ENCODE assay signal across 19 cellular contexts in the genomic region with DNA sequence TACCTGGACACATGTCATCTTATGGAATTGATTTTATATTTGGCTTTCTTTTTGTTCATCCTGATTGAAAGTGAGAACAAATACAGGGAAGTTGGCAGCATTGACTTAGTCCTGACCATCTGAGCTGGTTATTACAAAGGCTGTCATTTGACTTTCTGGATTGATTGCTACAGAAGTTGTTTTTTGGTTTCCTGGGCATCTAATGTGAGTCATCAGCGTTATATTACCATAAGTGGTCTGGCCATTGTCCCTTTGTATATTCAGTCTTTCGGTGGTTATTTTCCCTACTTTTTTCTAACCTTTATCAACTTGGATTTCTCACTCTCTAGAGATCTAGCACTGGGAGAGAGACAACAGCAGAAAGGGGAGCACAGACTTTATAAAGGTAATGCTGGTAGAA.
"Had no signal": no experiment of that assay in that cellular context is flagged by ENCODE, and none has a peak within 500 bp of the region (broad histone marks: within the 10 kb centered on the region; RNA-seq: fewer than 3 reads in every experiment).

No MANE protein-coding gene starts in this region.

- H3K27me3 ChIP-seq: neutrophil, pancreas, upper lobe of left lung had no signal

- H3K4me1 ChIP-seq: lower lobe of right lung, pancreas, upper lobe of left lung had no signal

- H3K4me2 ChIP-seq: smooth muscle cell had no signal

- H3K27ac ChIP-seq: lower lobe of right lung, neutrophil, pancreas, thoracic aorta, upper lobe of left lung had no signal

- H3K36me3 ChIP-seq: lower lobe of right lung, neutrophil, pancreas, thoracic aorta, upper lobe of left lung had no signal

- H3K9me3 ChIP-seq: lower lobe of right lung, neutrophil, pancreas, thoracic aorta, upper lobe of left lung had no signal

- DNase-seq: activated CD4-positive, alpha-beta T cell treated with anti-CD3 and anti-CD28 coated beads, Interleukin-2, amount 10 ng/mL, durations not matched to agents 7 days and 5 days; activated CD8-positive, alpha-beta memory T cell treated with anti-CD3 and anti-CD28 coated beads, Interleukin-2, amount 50 U/mL, for 4 hours; activated effector memory CD4-positive, alpha-beta T cell treated with anti-CD3 and anti-CD28 coated beads, Interleukin-2, amount 50 U/mL, for 16 hours; activated naive CD4-positive, alpha-beta T cell treated with anti-CD3 and anti-CD28 coated beads, Interleukin-2, amount 50 U/mL, for 16 hours; activated T-cell treated with anti-CD3 and anti-CD28 coated beads, Interleukin-2, amount 50 U/mL, for 4 hours; aorta; cerebellar nuclear complex; cortex of kidney; erythroblast; lower lobe of right lung; pancreas; stimulated activated CD4-positive, alpha-beta T cell treated with anti-CD3 and anti-CD28 coated beads, Interleukin-4, amount 100 ng/mL, for 24 hours; upper lobe of left lung had no signal

- H3K4me3 ChIP-seq: lower lobe of right lung, pancreas, smooth muscle cell, thoracic aorta, upper lobe of left lung had no signal

- ATAC-seq: activated T-cell treated with anti-CD3 and anti-CD28 coated beads, Interleukin-2, amount 50 U/mL, for 4 hours; lower lobe of right lung; natural killer cell treated with Interleukin-12 subunit alpha and Interleukin-12 subunit beta and Interleukin-15 and Interleukin-18, amount 100 ng/mL, for 72 hours; pancreas; sciatic nerve; stimulated activated effector memory CD8-positive, alpha-beta T cell treated with anti-CD3 and anti-CD28 coated beads, Interleukin-12 subunit alpha, Interleukin-12 subunit beta, amount 100 ng/mL, for 72 hours had no signal
